Comparison of ENCODE assay signal across 13 cellular contexts in genomic region chr11:101759771-101760450, GRCh38.
DNase-seq lines count a peak whose midpoint lies in the region; ATAC-seq and TF ChIP-seq lines count a peak whose summit lies in the region.
"Had no signal": no experiment of that assay in that cellular context is flagged by ENCODE, and none has a peak within 500 bp of the region (broad histone marks: within the 10 kb centered on the region; RNA-seq: fewer than 3 reads in every experiment).

No MANE protein-coding gene starts in this region.

- no peaks in the 10 kb centered on the region for H3K4me1 ChIP-seq in osteoblast (ENCODE audit: insufficient read depth, low read length)
- H3K4me1 ChIP-seq: uterus had no signal

- DNase-seq in NCI-H748 (lab: John Stamatoyannopoulos, UW; ENCODE audit: unreplicated experiment) (peak; percentile 47), NCI-H748 treated with DMSO at 0.1 percent for 48 hours (lab: John Stamatoyannopoulos, UW) (no peak), LNCaP clone FGC (ENCODE audit: low read depth) (peak; percentile 2), brain microvascular endothelial cell (no peak), osteoblast (ENCODE audit: insufficient read length, low spot score, missing footprints) (peak; percentile 43), 8988T (no peak), GM10248 (ENCODE audit: extremely low spot score) (no peak)
- DNase-seq: activated CD4-positive, CD25-positive, alpha-beta regulatory T cell treated with anti-CD3 and anti-CD28 coated beads, Interleukin-2, amount 50 U/mL, for 72 hours; activated T-cell treated with anti-CD3 and anti-CD28 coated beads, Interleukin-2, amount 50 U/mL, for 72 hours; AML-193; MG63; uterus had no signal

- TF ChIP-seq CTCF in LNCaP clone FGC (IDR thresholded peaks at IDR 0.05; ENCODE audit: control insufficient read depth, extremely low read depth, insufficient read depth) (peak; percentile 51), brain microvascular endothelial cell (IDR thresholded peaks at IDR 0.05; ENCODE audit: low read depth, low read length, missing control alignments) (peak; percentile 38), osteoblast (IDR thresholded peaks at IDR 0.05; ENCODE audit: extremely low read depth, low read depth, low read length) (peak; percentile 39), GM10248 (IDR thresholded peaks at IDR 0.05; ENCODE audit: control extremely low read depth, extremely low read depth, low read depth, missing control alignments) (no peak)

- no peaks in the 10 kb centered on the region for H3K9me3 ChIP-seq in osteoblast (ENCODE audit: low read depth, low read length)
- H3K9me3 ChIP-seq: MG63, uterus had no signal

- H3K27ac ChIP-seq in brain microvascular endothelial cell: no peak overlapping the region
- H3K27ac ChIP-seq in osteoblast (ENCODE audit: low read depth, low read length): no peak overlapping the region
- H3K27ac ChIP-seq: uterus had no signal

- no peaks in the 10 kb centered on the region for H4K20me1 ChIP-seq in osteoblast (ENCODE audit: insufficient read depth, low read length)

- H3K36me3 ChIP-seq in brain microvascular endothelial cell (replicated peaks) (no peaks in the 10 kb centered on the region), osteoblast (ENCODE audit: insufficient read depth, low read length) (no peaks in the 10 kb centered on the region)
- H3K36me3 ChIP-seq: MG63, uterus had no signal

- H3K27me3 ChIP-seq in brain microvascular endothelial cell (replicated peaks): no peaks in the 10 kb centered on the region
- H3K27me3 ChIP-seq in osteoblast (ENCODE audit: insufficient read depth, low read length): no peaks in the 10 kb centered on the region
- H3K27me3 ChIP-seq: MG63, uterus had no signal

- in situ Hi-C loops in brain microvascular endothelial cell (cut with HindIII; ENCODE audit: low pct_ligation_motif_present, low sequenced_read_pairs): no loop called here

- H2AFZ ChIP-seq in osteoblast (ENCODE audit: low read length): no peak overlapping the region

- ATAC-seq in HG03135 (IDR thresholded peaks at IDR 0.05; ENCODE audit: unreplicated experiment): no peak
- ATAC-seq: activated T-cell treated with anti-CD3 and anti-CD28 coated beads, Interleukin-2, amount 50 U/mL, for 72 hours had no signal

- H3K4me3 ChIP-seq in LNCaP clone FGC (ENCODE audit: low read depth, low read length) (no peak overlapping the region), brain microvascular endothelial cell (ENCODE audit: low read depth, low read length) (no peak overlapping the region), osteoblast (ENCODE audit: insufficient read depth, low read length) (no peak overlapping the region)
- H3K4me3 ChIP-seq: MG63, uterus had no signal

- H3K4me2 ChIP-seq in osteoblast (ENCODE audit: insufficient read depth, low read length): no peak overlapping the region

- no peaks in the 10 kb centered on the region for H3K79me2 ChIP-seq in osteoblast (ENCODE audit: insufficient read depth, low read length)

- CTCF ChIA-PET in GM10248 (lab: Yijun Ruan, JAX): interaction anchor here (1.0 to 2.5 kb wide), 4 partner anchors 11 to 101 kb away, joined by 3 to 7 read pairs (median 4); no protein-coding TSS in a partner anchor

- POLR2A ChIA-PET in GM10248 (lab: Yijun Ruan, JAX): no interaction called here

Comparison
In these comparisons a context has a peak if more than half of its experiments do, and no peak if none do; other contexts are left out.
1. DNase-seq: peak in NCI-H748 (single experiment), LNCaP clone FGC (single experiment) and osteoblast (single experiment); none in NCI-H748 treated with DMSO at 0.1 percent for 48 hours (single experiment), brain microvascular endothelial cell (single experiment), 8988T (single experiment) and GM10248 (single experiment).